In the genomic region with DNA sequence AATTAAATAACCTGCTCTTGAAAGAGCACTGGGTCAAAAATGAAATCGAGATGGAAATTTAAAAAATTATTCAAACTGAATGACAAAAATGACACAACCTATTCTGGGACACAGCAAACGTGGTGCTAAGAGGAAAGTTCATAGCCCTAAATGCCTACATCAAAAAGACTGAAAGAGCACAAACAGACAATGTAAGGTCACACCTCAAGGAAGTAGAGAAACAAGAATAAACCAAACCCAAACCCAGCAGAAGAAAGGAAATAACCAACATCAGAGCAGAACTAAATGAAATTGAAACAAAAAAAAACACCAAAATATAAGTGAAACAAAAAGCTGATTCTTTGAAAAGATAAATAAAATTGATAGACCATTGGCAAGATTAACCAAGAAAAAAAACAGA, we compare ENCODE assay signal across 14 cellular contexts. TPM values are rescaled to one million over a fixed set of nuclear protein-coding genes. Genes with fewer than 3 reads are reported as not detected.
DNase-seq lines count a peak whose midpoint lies in the region; ATAC-seq, FAIRE-seq and TF ChIP-seq lines count a peak whose summit lies in the region.
"Not testable (repeated sequence)": the region's sequence is repeated elsewhere in the genome, so short reads cannot be mapped to it uniquely, and the experiment has no call there.
"Had no signal": no experiment of that assay in that cellular context is flagged by ENCODE, and none has a peak within 500 bp of the region (broad histone marks: within the 10 kb centered on the region; RNA-seq: fewer than 3 reads in every experiment).

No MANE protein-coding gene starts in this region.

- not testable (repeated sequence) for H3K4me2 ChIP-seq in MM.1S (ENCODE audit: low read depth, low read length)

- H3K27me3 Mint-ChIP-seq in CD4-positive, alpha-beta T cell; activated CD4-positive, alpha-beta T cell treated with anti-CD3 and anti-CD28 coated beads, Interleukin-2, amount 10 ng/mL, durations not matched to agents 24 days and 14 days; activated CD8-positive, alpha-beta T cell treated with anti-CD3 and anti-CD28 coated beads, Interleukin-2, amount 10 ng/mL, durations not matched to agents 7 days and 5 days (ENCODE audit: low read depth); activated T-helper 1 cell treated with anti-CD3 and anti-CD28 coated beads, Interleukin-12 subunit alpha, Interleukin-12 subunit beta, Interleukin-2, Interleukin-4 antibody, amounts not matched to agents 30 ng/mL and 10 ng/mL and 1 ng/mL, durations not matched to agents 14 hours and 24 hours and 36 hours (ENCODE audit: insufficient read depth); activated naive CD8-positive, alpha-beta T cell: not testable (repeated sequence)

- peaks cover 27% of the 10 kb centered on the region for H3K4me1 Mint-ChIP-seq in CD4-positive, alpha-beta T cell (ENCODE audit: low read depth)
- H3K4me1 Mint-ChIP-seq in activated CD4-positive, alpha-beta T cell treated with anti-CD3 and anti-CD28 coated beads, Interleukin-2, amount 10 ng/mL, durations not matched to agents 24 days and 14 days = peaks cover 33% of the 10 kb centered on the region
- H3K4me1 Mint-ChIP-seq in activated CD8-positive, alpha-beta T cell treated with anti-CD3 and anti-CD28 coated beads, Interleukin-2, amount 10 ng/mL, durations not matched to agents 7 days and 5 days (ENCODE audit: low read depth) = peaks cover 37% of the 10 kb centered on the region
- H3K4me1 Mint-ChIP-seq in activated T-helper 1 cell treated with anti-CD3 and anti-CD28 coated beads, Interleukin-12 subunit alpha, Interleukin-12 subunit beta, Interleukin-2, Interleukin-4 antibody, amounts not matched to agents 30 ng/mL and 10 ng/mL and 1 ng/mL, durations not matched to agents 14 hours and 24 hours and 36 hours (ENCODE audit: low read depth) = peaks cover 32% of the 10 kb centered on the region
- H3K4me1 Mint-ChIP-seq in activated naive CD8-positive, alpha-beta T cell (ENCODE audit: low read depth) = peaks cover 31% of the 10 kb centered on the region

- H3K79me2 ChIP-seq in MM.1S (ENCODE audit: low read length) = not testable (repeated sequence)

- WGBS in small intestine, 3 donors = 20 to 46% (median 33%) methylated on average over 2 of the region's 2 CpGs

- not testable (repeated sequence) for H3K9me2 ChIP-seq in MM.1S (replicated peaks; ENCODE audit: insufficient read depth, low read length)

- not testable (repeated sequence) for H3K27me3 ChIP-seq in CD4-positive, alpha-beta T cell (ENCODE audit: control insufficient read depth, insufficient read depth, low read length); MM.1S (replicated peaks; ENCODE audit: insufficient read depth, low read length); small intestine (ENCODE audit: control insufficient read depth in 2 of 2, insufficient read depth in 2 of 2, low read length in 2 of 2)

- not testable (repeated sequence) for H3K36me3 Mint-ChIP-seq in CD4-positive, alpha-beta T cell (ENCODE audit: low read depth); activated CD4-positive, alpha-beta T cell treated with anti-CD3 and anti-CD28 coated beads, Interleukin-2, amount 10 ng/mL, durations not matched to agents 24 days and 14 days (ENCODE audit: low read depth); activated T-helper 1 cell treated with anti-CD3 and anti-CD28 coated beads, Interleukin-12 subunit alpha, Interleukin-12 subunit beta, Interleukin-2, Interleukin-4 antibody, amounts not matched to agents 30 ng/mL and 10 ng/mL and 1 ng/mL, durations not matched to agents 14 hours and 24 hours and 36 hours (ENCODE audit: low read depth); activated naive CD8-positive, alpha-beta T cell
- H3K36me3 Mint-ChIP-seq in activated CD8-positive, alpha-beta T cell treated with anti-CD3 and anti-CD28 coated beads, Interleukin-2, amount 10 ng/mL, durations not matched to agents 7 days and 5 days (ENCODE audit: low read depth) = peaks cover 25% of the 10 kb centered on the region

- H3K27ac ChIP-seq in CD4-positive, alpha-beta T cell (ENCODE audit: low read depth, low read length); MM.1S (ENCODE audit: low read length); small intestine (ENCODE audit: low read depth in 1 of 2, low read length in 1 of 2): not testable (repeated sequence)

- TF ChIP-seq CTCF in CD4-positive, alpha-beta T cell (IDR thresholded peaks at IDR 0.05); MM.1S (IDR thresholded peaks at IDR 0.05; ENCODE audit: low read length): not testable (repeated sequence)

- peak overlapping the region; percentile 6 for H3K27ac Mint-ChIP-seq in CD4-positive, alpha-beta T cell
- peak overlapping the region; percentile 22 for H3K27ac Mint-ChIP-seq in activated CD4-positive, alpha-beta T cell treated with anti-CD3 and anti-CD28 coated beads, Interleukin-2, amount 10 ng/mL, durations not matched to agents 24 days and 14 days
- H3K27ac Mint-ChIP-seq in activated CD8-positive, alpha-beta T cell treated with anti-CD3 and anti-CD28 coated beads, Interleukin-2, amount 10 ng/mL, durations not matched to agents 7 days and 5 days = peak overlapping the region; percentile 85
- H3K27ac Mint-ChIP-seq in activated T-helper 1 cell treated with anti-CD3 and anti-CD28 coated beads, Interleukin-12 subunit alpha, Interleukin-12 subunit beta, Interleukin-2, Interleukin-4 antibody, amounts not matched to agents 30 ng/mL and 10 ng/mL and 1 ng/mL, durations not matched to agents 14 hours and 24 hours and 36 hours = peak overlapping the region; percentile 50
- peak overlapping the region; percentile 8 for H3K27ac Mint-ChIP-seq in activated naive CD8-positive, alpha-beta T cell

- FAIRE-seq in small intestine (lab: Jason Lieb, UNC) = peak; percentile 33

- ATAC-seq in CD4-positive, alpha-beta T cell (ENCODE audit: poor library complexity); activated CD8-positive, alpha-beta T cell treated with anti-CD3 and anti-CD28 coated beads, Interleukin-2, amount 10 ng/mL, durations not matched to agents 7 days and 5 days: not testable (repeated sequence)

- intact Hi-C loops in CD4-positive, alpha-beta T cell (cut with DNase I, micrococcal nuclease); activated CD4-positive, alpha-beta T cell treated with anti-CD3 and anti-CD28 coated beads, Interleukin-2, amount 10 ng/mL, durations not matched to agents 24 days and 14 days (cut with micrococcal nuclease): not testable (repeated sequence)
- intact Hi-C loops in activated T-helper 1 cell treated with anti-CD3 and anti-CD28 coated beads, Interleukin-12 subunit alpha, Interleukin-12 subunit beta, Interleukin-2, Interleukin-4 antibody, amounts not matched to agents 30 ng/mL and 10 ng/mL and 1 ng/mL, durations not matched to agents 14 hours and 24 hours and 36 hours (cut with micrococcal nuclease) = loop anchor here (10.0 kb wide), 1 partner anchor 1178 kb away; no protein-coding TSS in a partner anchor

- not testable (repeated sequence) for DNase-seq in CD4-positive, alpha-beta T cell; activated CD8-positive, alpha-beta T cell treated with anti-CD3 and anti-CD28 coated beads, Interleukin-2, amount 10 ng/mL, durations not matched to agents 7 days and 5 days; activated T-helper 1 cell treated with anti-CD3 and anti-CD28 coated beads, Interleukin-12 subunit alpha, Interleukin-12 subunit beta, Interleukin-2, Interleukin-4 antibody, amounts not matched to agents 30 ng/mL and 10 ng/mL and 1 ng/mL, durations not matched to agents 14 hours and 24 hours and 36 hours (ENCODE audit: low spot score); small intestine
- peak; percentile 18 for DNase-seq in MM.1S
- peak; percentile 59 for DNase-seq in activated CD4-positive, alpha-beta T cell treated with anti-CD3 and anti-CD28 coated beads, Interleukin-2, amount 10 ng/mL, durations not matched to agents 24 days and 14 days
- DNase-seq in central memory CD4-positive, alpha-beta T cell = peak; percentile 1

- H3K9me3 ChIP-seq in CD4-positive, alpha-beta T cell (ENCODE audit: control insufficient read depth, low read length); MM.1S (replicated peaks; ENCODE audit: insufficient read depth, low read length); small intestine (ENCODE audit: control insufficient read depth, low read depth): not testable (repeated sequence)

- not testable (repeated sequence) for H4K20me1 ChIP-seq in MM.1S (ENCODE audit: insufficient read depth, low read length)

- not testable (repeated sequence) for H3K4me1 ChIP-seq in MM.1S (ENCODE audit: low read length); small intestine (ENCODE audit: control insufficient read depth in 2 of 2, insufficient read depth in 1 of 2, low read depth in 1 of 2, low read length in 1 of 2)

- peak overlapping the region; percentile 18 for H3K4me3 Mint-ChIP-seq in CD4-positive, alpha-beta T cell
- peak overlapping the region; percentile 64 for H3K4me3 Mint-ChIP-seq in activated CD4-positive, alpha-beta T cell treated with anti-CD3 and anti-CD28 coated beads, Interleukin-2, amount 10 ng/mL, durations not matched to agents 24 days and 14 days
- peak overlapping the region; percentile 63 for H3K4me3 Mint-ChIP-seq in activated CD8-positive, alpha-beta T cell treated with anti-CD3 and anti-CD28 coated beads, Interleukin-2, amount 10 ng/mL, durations not matched to agents 7 days and 5 days
- H3K4me3 Mint-ChIP-seq in activated T-helper 1 cell treated with anti-CD3 and anti-CD28 coated beads, Interleukin-12 subunit alpha, Interleukin-12 subunit beta, Interleukin-2, Interleukin-4 antibody, amounts not matched to agents 30 ng/mL and 10 ng/mL and 1 ng/mL, durations not matched to agents 14 hours and 24 hours and 36 hours = peak overlapping the region; percentile 13
- peak overlapping the region; percentile 42 for H3K4me3 Mint-ChIP-seq in activated naive CD8-positive, alpha-beta T cell

- H3K9ac ChIP-seq in MM.1S (ENCODE audit: low read length) = not testable (repeated sequence)

- not testable (repeated sequence) for H2AFZ ChIP-seq in MM.1S (ENCODE audit: low read length)

- CTCF ChIA-PET in CD4-positive, alpha-beta T cell (lab: Charles Lee); activated CD8-positive, alpha-beta T cell treated with anti-CD3 and anti-CD28 coated beads, Interleukin-2, amount 10 ng/mL, durations not matched to agents 7 days and 5 days (lab: Charles Lee): not testable (repeated sequence)

- POLR2A ChIA-PET in CD4-positive, alpha-beta T cell (lab: Charles Lee) = interaction anchor here (0.8 kb wide), 1 partner anchor 66 kb away, joined by 5 read pairs; the partner anchor contains the start of gene MBTPS2
- POLR2A ChIA-PET in activated CD8-positive, alpha-beta T cell treated with anti-CD3 and anti-CD28 coated beads, Interleukin-2, amount 10 ng/mL, durations not matched to agents 7 days and 5 days (lab: Charles Lee) = interaction anchor here (0.6 kb wide), 1 partner anchor 14 kb away, joined by 3 read pairs; no protein-coding TSS in a partner anchor

- H3K9me3 Mint-ChIP-seq in CD4-positive, alpha-beta T cell; activated CD4-positive, alpha-beta T cell treated with anti-CD3 and anti-CD28 coated beads, Interleukin-2, amount 10 ng/mL, durations not matched to agents 24 days and 14 days; activated CD8-positive, alpha-beta T cell treated with anti-CD3 and anti-CD28 coated beads, Interleukin-2, amount 10 ng/mL, durations not matched to agents 7 days and 5 days (ENCODE audit: insufficient read depth); activated naive CD8-positive, alpha-beta T cell (ENCODE audit: low read depth): not testable (repeated sequence)
- H3K9me3 Mint-ChIP-seq in activated T-helper 1 cell treated with anti-CD3 and anti-CD28 coated beads, Interleukin-12 subunit alpha, Interleukin-12 subunit beta, Interleukin-2, Interleukin-4 antibody, amounts not matched to agents 30 ng/mL and 10 ng/mL and 1 ng/mL, durations not matched to agents 14 hours and 24 hours and 36 hours = peaks cover 14% of the 10 kb centered on the region

- H3F3A ChIP-seq in MM.1S (ENCODE audit: insufficient read depth, low read length) = not testable (repeated sequence)

- not testable (repeated sequence) for H3K36me3 ChIP-seq in MM.1S (replicated peaks; ENCODE audit: insufficient read depth, low read length); small intestine (ENCODE audit: control insufficient read depth in 2 of 2, insufficient read depth in 2 of 2, low read length in 2 of 2)

- H3K4me3 ChIP-seq in MM.1S (ENCODE audit: low read length); small intestine (ENCODE audit: low read depth in 1 of 2, low read length in 2 of 2): not testable (repeated sequence)

RNA-seq across cellular contexts. Expression of gene SMPX, which starts 15.1 kb away (rescaled TPM):
- total RNA-seq in CD4-positive, alpha-beta T cell = not detected
- not detected in 2 replicates for total RNA-seq in activated CD4-positive, alpha-beta T cell treated with anti-CD3 and anti-CD28 coated beads, Interleukin-2, amount 10 ng/mL, durations not matched to agents 24 days and 14 days
- total RNA-seq in activated CD8-positive, alpha-beta T cell treated with anti-CD3 and anti-CD28 coated beads, Interleukin-2, amount 10 ng/mL, durations not matched to agents 7 days and 5 days = not detected
- not detected in 2 replicates for total RNA-seq in activated T-helper 1 cell treated with anti-CD3 and anti-CD28 coated beads, Interleukin-12 subunit alpha, Interleukin-12 subunit beta, Interleukin-2, Interleukin-4 antibody, amounts not matched to agents 30 ng/mL and 10 ng/mL and 1 ng/mL, durations not matched to agents 14 hours and 24 hours and 36 hours
- polyA plus RNA-seq in small intestine = 1 to 10 TPM in 1 of 3 donors, under 1 TPM in 1, not detected in 1; 0.24 to 4.1 TPM
- total RNA-seq: A673, Daoy, GM23338, HT-29 had no signal
- polyA plus RNA-seq: AG04450, CD14-positive monocyte, GM23338 had no signal

Comparison
In these comparisons a context has a peak if more than half of its experiments do, and no peak if none do; other contexts are left out.
1. H3K27ac Mint-ChIP-seq: peak in every context shown above with its lines; median percentile 85 in activated CD8-positive, alpha-beta T cell treated with anti-CD3 and anti-CD28 coated beads, Interleukin-2, amount 10 ng/mL, durations not matched to agents 7 days and 5 days; 50 in activated T-helper 1 cell treated with anti-CD3 and anti-CD28 coated beads, Interleukin-12 subunit alpha, Interleukin-12 subunit beta, Interleukin-2, Interleukin-4 antibody, amounts not matched to agents 30 ng/mL and 10 ng/mL and 1 ng/mL, durations not matched to agents 14 hours and 24 hours and 36 hours; 22 in activated CD4-positive, alpha-beta T cell treated with anti-CD3 and anti-CD28 coated beads, Interleukin-2, amount 10 ng/mL, durations not matched to agents 24 days and 14 days; 8 in activated naive CD8-positive, alpha-beta T cell; 6 in CD4-positive, alpha-beta T cell.
2. H3K4me3 Mint-ChIP-seq: peak in every context shown above with its lines; median percentile 64 in activated CD4-positive, alpha-beta T cell treated with anti-CD3 and anti-CD28 coated beads, Interleukin-2, amount 10 ng/mL, durations not matched to agents 24 days and 14 days; 63 in activated CD8-positive, alpha-beta T cell treated with anti-CD3 and anti-CD28 coated beads, Interleukin-2, amount 10 ng/mL, durations not matched to agents 7 days and 5 days; 42 in activated naive CD8-positive, alpha-beta T cell; 18 in CD4-positive, alpha-beta T cell; 13 in activated T-helper 1 cell treated with anti-CD3 and anti-CD28 coated beads, Interleukin-12 subunit alpha, Interleukin-12 subunit beta, Interleukin-2, Interleukin-4 antibody, amounts not matched to agents 30 ng/mL and 10 ng/mL and 1 ng/mL, durations not matched to agents 14 hours and 24 hours and 36 hours.